In genomic region chr9:37119907-37120839, GRCh38 we compare ENCODE assay signal across 1 cellular context.
TF ChIP-seq lines count a peak whose summit lies in the region.

TSS of gene ZCCHC7 (plus strand) at chr9:37120574.

TF ChIP-seq in HepG2, 621 proteins besides CTCF, POLR2A, EP300 and RAD21 (continued from another document and continues in another):
- TF ChIP-seq ZNF274 (CRISPR knock-in tag; IDR thresholded peaks at IDR 0.05) (peak; percentile 80), TBX2 (CRISPR knock-in tag; IDR thresholded peaks at IDR 0.05; ENCODE audit: borderline replicate concordance) (peak; percentile 81), ETS1 (CRISPR knock-in tag; IDR thresholded peaks at IDR 0.05) (peak; percentile 94), ZNF589 (CRISPR knock-in tag; conservative IDR thresholded peaks at IDR 0.05) (0 out of 2 replicates have a peak, but pooled peaks have one; percentile 58), ZNF703 (CRISPR knock-in tag; IDR thresholded peaks at IDR 0.05; ENCODE audit: borderline replicate concordance) (peak; percentile 74), MYC (CRISPR knock-in tag; IDR thresholded peaks at IDR 0.05; ENCODE audit: borderline replicate concordance) (peak; percentile 95), SIN3A (IDR thresholded peaks at IDR 0.05; ENCODE audit: borderline replicate concordance, low read depth, low read length) (peak; percentile 67; the same call in 1 of the 2 replicates), NFE2L1 (CRISPR knock-in tag; IDR thresholded peaks at IDR 0.05; ENCODE audit: borderline replicate concordance) (peak; percentile 76; the same call in 1 of the 2 replicates), GTF2F1 (IDR thresholded peaks at IDR 0.05; ENCODE audit: low read length) (no peak), FIP1L1 (IDR thresholded peaks at IDR 0.05; ENCODE audit: borderline replicate concordance, insufficient read depth, low read depth, low read length) (no peak), FOSL1 (CRISPR knock-in tag; IDR thresholded peaks at IDR 0.05; ENCODE audit: borderline replicate concordance) (0 out of 2 replicates have a peak, but pooled peaks have one; percentile 40), HMG20A (CRISPR knock-in tag; IDR thresholded peaks at IDR 0.05; ENCODE audit: borderline replicate concordance) (no peak), ZFY (CRISPR knock-in tag; IDR thresholded peaks at IDR 0.05) (peak; percentile 78), SP4 (CRISPR knock-in tag; IDR thresholded peaks at IDR 0.05) (peak; percentile 56; the same call in 1 of the 2 replicates), IRF2 (CRISPR knock-in tag; IDR thresholded peaks at IDR 0.05) (peak; percentile 56), KDM4B (CRISPR knock-in tag; IDR thresholded peaks at IDR 0.05) (no peak), HCFC1 (IDR thresholded peaks at IDR 0.05; ENCODE audit: low read depth, low read length) (peak; percentile 67), ZFYVE20 (CRISPR knock-in tag; IDR thresholded peaks at IDR 0.05; ENCODE audit: borderline replicate concordance, low read depth) (peak; percentile 94), HOXA7 (CRISPR knock-in tag; IDR thresholded peaks at IDR 0.05) (0 out of 2 replicates have a peak, but pooled peaks have one; percentile 23), KAT8 (CRISPR knock-in tag; IDR thresholded peaks at IDR 0.05) (peak; percentile 73), PRDM10 (CRISPR knock-in tag; IDR thresholded peaks at IDR 0.05; ENCODE audit: low read depth) (no peak), CBX2 (IDR thresholded peaks at IDR 0.05; ENCODE audit: low read depth, low read length) (no peak), CBX2 (CRISPR knock-in tag; IDR thresholded peaks at IDR 0.05; ENCODE audit: low read depth) (peak; percentile 97), ZNF652 (CRISPR knock-in tag; IDR thresholded peaks at IDR 0.05; ENCODE audit: borderline replicate concordance, low read depth) (0 out of 2 replicates have a peak, but pooled peaks have one; percentile 29), ZNF83 (CRISPR knock-in tag; IDR thresholded peaks at IDR 0.05; ENCODE audit: borderline replicate concordance) (0 out of 2 replicates have a peak, but pooled peaks have one; percentile 89), ASH2L (IDR thresholded peaks at IDR 0.05; ENCODE audit: insufficient read length, low read depth, low read length) (peak; percentile 90), PTBP1 (IDR thresholded peaks at IDR 0.05; ENCODE audit: low read depth, low read length, poor library complexity, severe bottlenecking) (no peak), MEIS1 (CRISPR knock-in tag; IDR thresholded peaks at IDR 0.05; ENCODE audit: borderline replicate concordance) (peak; percentile 32; the same call in 1 of the 2 replicates), SMC3 (IDR thresholded peaks at IDR 0.05; ENCODE audit: low read length) (no peak), NAIF1 (CRISPR knock-in tag; IDR thresholded peaks at IDR 0.05; ENCODE audit: borderline replicate concordance) (no peak), HDAC6 (IDR thresholded peaks at IDR 0.05; ENCODE audit: low read depth, low read length) (no peak), ZNF737 (CRISPR knock-in tag; IDR thresholded peaks at IDR 0.05; ENCODE audit: borderline replicate concordance) (peak; percentile 95), BORCS8-MEF2B (CRISPR knock-in tag; IDR thresholded peaks at IDR 0.05) (peak; percentile 97), SRY (CRISPR knock-in tag; IDR thresholded peaks at IDR 0.05) (peak; percentile 81), DMAP1 (CRISPR knock-in tag; IDR thresholded peaks at IDR 0.05) (peak; percentile 80), ATF4 (CRISPR knock-in tag; IDR thresholded peaks at IDR 0.05) (peak in 1 of 2 experiments; percentile 72; a peak in 1 of 4 replicates), ZNF337 (CRISPR knock-in tag; IDR thresholded peaks at IDR 0.05; ENCODE audit: borderline replicate concordance, low read depth) (peak; percentile 84; the same call in 1 of the 2 replicates), TRIM22 (IDR thresholded peaks at IDR 0.05) (no peak), JARID2 (CRISPR knock-in tag; IDR thresholded peaks at IDR 0.05; ENCODE audit: insufficient replicate concordance) (no peak), ZKSCAN8 (CRISPR knock-in tag; IDR thresholded peaks at IDR 0.05; ENCODE audit: borderline replicate concordance) (peak; percentile 66; the same call in 1 of the 2 replicates), GTF3A (CRISPR knock-in tag; conservative IDR thresholded peaks at IDR 0.05) (no peak), E2F1 (CRISPR knock-in tag; IDR thresholded peaks at IDR 0.05) (peak; percentile 83), ZNF367 (CRISPR knock-in tag; IDR thresholded peaks at IDR 0.05; ENCODE audit: borderline replicate concordance) (peak; percentile 96), TOE1 (CRISPR knock-in tag; IDR thresholded peaks at IDR 0.05) (peak; percentile 54; the same call in 1 of the 2 replicates), HMGXB4 (CRISPR knock-in tag; IDR thresholded peaks at IDR 0.05; ENCODE audit: borderline replicate concordance in 1 of 2, low read depth in 1 of 2) (peak in 1 of 2 experiments; percentile 74; a peak in 3 of 4 replicates), ISX (CRISPR knock-in tag; conservative IDR thresholded peaks at IDR 0.05) (peak; percentile 96), ARNT (IDR thresholded peaks at IDR 0.05) (no peak), FOSL2 (CRISPR knock-in tag; IDR thresholded peaks at IDR 0.05) (peak; percentile 37; the same call in 1 of the 2 replicates), ZNF660 (CRISPR knock-in tag; IDR thresholded peaks at IDR 0.05; ENCODE audit: borderline replicate concordance, low read depth) (no peak), ZNF816 (CRISPR knock-in tag; IDR thresholded peaks at IDR 0.05; ENCODE audit: borderline replicate concordance) (peak; percentile 94), MNT (IDR thresholded peaks at IDR 0.05) (peak; percentile 47; the same call in 1 of the 2 replicates), UBTF (CRISPR knock-in tag; IDR thresholded peaks at IDR 0.05) (peak; percentile 73), ZNF781 (CRISPR knock-in tag; IDR thresholded peaks at IDR 0.05; ENCODE audit: borderline replicate concordance, not compliant biosample characterization) (peak; percentile 94), ZNF235 (CRISPR knock-in tag; IDR thresholded peaks at IDR 0.05; ENCODE audit: borderline replicate concordance) (no peak), HNRNPH1 (optimal IDR thresholded peaks at IDR 0.05; ENCODE audit: low read depth, low read length) (no peak), ZNF792 (CRISPR knock-in tag; IDR thresholded peaks at IDR 0.05) (peak; percentile 94)
